Comparison of ENCODE assay signal across 1 cellular context in genomic region chr6:158042245-158042798, GRCh38.
TF ChIP-seq lines count a peak whose summit lies in the region.

No MANE protein-coding gene starts in this region.

TF ChIP-seq in K562, 482 proteins besides CTCF, POLR2A, EP300 and RAD21 (continued from another document and continues in another):
- TF ChIP-seq HBP1 (CRISPR knock-in tag; IDR thresholded peaks at IDR 0.05) (0 out of 2 replicates have a peak, but pooled peaks have one; percentile 63), NRF1 (conservative IDR thresholded peaks at IDR 0.05 in 1 of 2, IDR thresholded peaks at IDR 0.05 in 1 of 2) (peak; percentile 87 to 89), ZNF41 (CRISPR knock-in tag; conservative IDR thresholded peaks at IDR 0.05) (0 out of 2 replicates have a peak, but pooled peaks have one; percentile 4), LCOR (CRISPR knock-in tag; IDR thresholded peaks at IDR 0.05) (peak; percentile 57; the same call in 1 of the 2 replicates), ZNF830 (CRISPR knock-in tag; IDR thresholded peaks at IDR 0.05) (no peak), ARHGAP35 (IDR thresholded peaks at IDR 0.05; ENCODE audit: partially characterized antibody) (no peak), POLR2H (tag; IDR thresholded peaks at IDR 0.05; ENCODE audit: low read depth) (no peak), CXXC5 (CRISPR knock-in tag; IDR thresholded peaks at IDR 0.05) (peak; percentile 94), ZNF644 (tag; IDR thresholded peaks at IDR 0.05; ENCODE audit: low read depth) (peak; percentile 64; the same call in 1 of the 2 replicates), SNIP1 (IDR thresholded peaks at IDR 0.05; ENCODE audit: low read depth) (no peak), MITF (IDR thresholded peaks at IDR 0.05) (peak; percentile 52; the same call in 1 of the 2 replicates), ZBTB17 (CRISPR knock-in tag; IDR thresholded peaks at IDR 0.05) (peak; percentile 90), FOSL1 (tag; conservative IDR thresholded peaks at IDR 0.05) (peak; percentile 96), ZBTB9 (CRISPR knock-in tag; IDR thresholded peaks at IDR 0.05) (0 out of 2 replicates have a peak, but pooled peaks have one; percentile 19), DPF2 (IDR thresholded peaks at IDR 0.05) (peak; percentile 80), ZNF124 (CRISPR knock-in tag; IDR thresholded peaks at IDR 0.05) (no peak), HMGN3 (IDR thresholded peaks at IDR 0.05; ENCODE audit: borderline replicate concordance, extremely low read depth, insufficient read length, low read depth, low read length) (peak; percentile 89), MAFG (tag; conservative IDR thresholded peaks at IDR 0.05) (no peak), ZNF766 (CRISPR knock-in tag; conservative IDR thresholded peaks at IDR 0.05) (peak; percentile 74; the same call in 1 of the 2 replicates), ZNF583 (CRISPR knock-in tag; IDR thresholded peaks at IDR 0.05) (peak; percentile 85), POLR2AphosphoS5 (IDR thresholded peaks at IDR 0.05; ENCODE audit: control insufficient read depth, insufficient read depth, low read depth, low read length) (no peak), BCLAF1 (IDR thresholded peaks at IDR 0.05; ENCODE audit: borderline replicate concordance in 1 of 2, control insufficient read depth in 1 of 2, low read depth in 2 of 2, low read length in 1 of 2) (no peak), E2F5 (CRISPR knock-in tag; IDR thresholded peaks at IDR 0.05) (peak; percentile 40; the same call in 1 of the 2 replicates), LEF1 (IDR thresholded peaks at IDR 0.05) (no peak), KAT2B (IDR thresholded peaks at IDR 0.05; ENCODE audit: low read depth, low read length) (no peak), NBN (IDR thresholded peaks at IDR 0.05; ENCODE audit: low read depth) (peak; percentile 38; the same call in 1 of the 2 replicates), CREM (IDR thresholded peaks at IDR 0.05; ENCODE audit: low read depth) (peak; percentile 79), CEBPG (CRISPR knock-in tag; IDR thresholded peaks at IDR 0.05) (no peak), CEBPG (tag; conservative IDR thresholded peaks at IDR 0.05 in 1 of 2, IDR thresholded peaks at IDR 0.05 in 1 of 2) (no peak), BMI1 (IDR thresholded peaks at IDR 0.05; ENCODE audit: low read length) (no peak), GATA2 (CRISPR knock-in tag; IDR thresholded peaks at IDR 0.05) (peak; percentile 67; the same call in 1 of the 2 replicates)
- TF ChIP-seq, protein P1, sequence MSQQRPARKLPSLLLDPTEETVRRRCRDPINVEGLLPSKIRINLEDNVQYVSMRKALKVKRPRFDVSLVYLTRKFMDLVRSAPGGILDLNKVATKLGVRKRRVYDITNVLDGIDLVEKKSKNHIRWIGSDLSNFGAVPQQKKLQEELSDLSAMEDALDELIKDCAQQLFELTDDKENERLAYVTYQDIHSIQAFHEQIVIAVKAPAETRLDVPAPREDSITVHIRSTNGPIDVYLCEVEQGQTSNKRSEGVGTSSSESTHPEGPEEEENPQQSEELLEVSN (IDR thresholded peaks at IDR 0.05; ENCODE audit: borderline replicate concordance in 1 of 2, extremely low read depth in 1 of 2, insufficient read depth in 1 of 2, insufficient read length in 1 of 2, low read depth in 1 of 2, low read length in 1 of 2, poor library complexity in 1 of 2, severe bottlenecking in 1 of 2) = peak in 1 of 2 experiments; percentile 9
- TF ChIP-seq, protein P2, sequence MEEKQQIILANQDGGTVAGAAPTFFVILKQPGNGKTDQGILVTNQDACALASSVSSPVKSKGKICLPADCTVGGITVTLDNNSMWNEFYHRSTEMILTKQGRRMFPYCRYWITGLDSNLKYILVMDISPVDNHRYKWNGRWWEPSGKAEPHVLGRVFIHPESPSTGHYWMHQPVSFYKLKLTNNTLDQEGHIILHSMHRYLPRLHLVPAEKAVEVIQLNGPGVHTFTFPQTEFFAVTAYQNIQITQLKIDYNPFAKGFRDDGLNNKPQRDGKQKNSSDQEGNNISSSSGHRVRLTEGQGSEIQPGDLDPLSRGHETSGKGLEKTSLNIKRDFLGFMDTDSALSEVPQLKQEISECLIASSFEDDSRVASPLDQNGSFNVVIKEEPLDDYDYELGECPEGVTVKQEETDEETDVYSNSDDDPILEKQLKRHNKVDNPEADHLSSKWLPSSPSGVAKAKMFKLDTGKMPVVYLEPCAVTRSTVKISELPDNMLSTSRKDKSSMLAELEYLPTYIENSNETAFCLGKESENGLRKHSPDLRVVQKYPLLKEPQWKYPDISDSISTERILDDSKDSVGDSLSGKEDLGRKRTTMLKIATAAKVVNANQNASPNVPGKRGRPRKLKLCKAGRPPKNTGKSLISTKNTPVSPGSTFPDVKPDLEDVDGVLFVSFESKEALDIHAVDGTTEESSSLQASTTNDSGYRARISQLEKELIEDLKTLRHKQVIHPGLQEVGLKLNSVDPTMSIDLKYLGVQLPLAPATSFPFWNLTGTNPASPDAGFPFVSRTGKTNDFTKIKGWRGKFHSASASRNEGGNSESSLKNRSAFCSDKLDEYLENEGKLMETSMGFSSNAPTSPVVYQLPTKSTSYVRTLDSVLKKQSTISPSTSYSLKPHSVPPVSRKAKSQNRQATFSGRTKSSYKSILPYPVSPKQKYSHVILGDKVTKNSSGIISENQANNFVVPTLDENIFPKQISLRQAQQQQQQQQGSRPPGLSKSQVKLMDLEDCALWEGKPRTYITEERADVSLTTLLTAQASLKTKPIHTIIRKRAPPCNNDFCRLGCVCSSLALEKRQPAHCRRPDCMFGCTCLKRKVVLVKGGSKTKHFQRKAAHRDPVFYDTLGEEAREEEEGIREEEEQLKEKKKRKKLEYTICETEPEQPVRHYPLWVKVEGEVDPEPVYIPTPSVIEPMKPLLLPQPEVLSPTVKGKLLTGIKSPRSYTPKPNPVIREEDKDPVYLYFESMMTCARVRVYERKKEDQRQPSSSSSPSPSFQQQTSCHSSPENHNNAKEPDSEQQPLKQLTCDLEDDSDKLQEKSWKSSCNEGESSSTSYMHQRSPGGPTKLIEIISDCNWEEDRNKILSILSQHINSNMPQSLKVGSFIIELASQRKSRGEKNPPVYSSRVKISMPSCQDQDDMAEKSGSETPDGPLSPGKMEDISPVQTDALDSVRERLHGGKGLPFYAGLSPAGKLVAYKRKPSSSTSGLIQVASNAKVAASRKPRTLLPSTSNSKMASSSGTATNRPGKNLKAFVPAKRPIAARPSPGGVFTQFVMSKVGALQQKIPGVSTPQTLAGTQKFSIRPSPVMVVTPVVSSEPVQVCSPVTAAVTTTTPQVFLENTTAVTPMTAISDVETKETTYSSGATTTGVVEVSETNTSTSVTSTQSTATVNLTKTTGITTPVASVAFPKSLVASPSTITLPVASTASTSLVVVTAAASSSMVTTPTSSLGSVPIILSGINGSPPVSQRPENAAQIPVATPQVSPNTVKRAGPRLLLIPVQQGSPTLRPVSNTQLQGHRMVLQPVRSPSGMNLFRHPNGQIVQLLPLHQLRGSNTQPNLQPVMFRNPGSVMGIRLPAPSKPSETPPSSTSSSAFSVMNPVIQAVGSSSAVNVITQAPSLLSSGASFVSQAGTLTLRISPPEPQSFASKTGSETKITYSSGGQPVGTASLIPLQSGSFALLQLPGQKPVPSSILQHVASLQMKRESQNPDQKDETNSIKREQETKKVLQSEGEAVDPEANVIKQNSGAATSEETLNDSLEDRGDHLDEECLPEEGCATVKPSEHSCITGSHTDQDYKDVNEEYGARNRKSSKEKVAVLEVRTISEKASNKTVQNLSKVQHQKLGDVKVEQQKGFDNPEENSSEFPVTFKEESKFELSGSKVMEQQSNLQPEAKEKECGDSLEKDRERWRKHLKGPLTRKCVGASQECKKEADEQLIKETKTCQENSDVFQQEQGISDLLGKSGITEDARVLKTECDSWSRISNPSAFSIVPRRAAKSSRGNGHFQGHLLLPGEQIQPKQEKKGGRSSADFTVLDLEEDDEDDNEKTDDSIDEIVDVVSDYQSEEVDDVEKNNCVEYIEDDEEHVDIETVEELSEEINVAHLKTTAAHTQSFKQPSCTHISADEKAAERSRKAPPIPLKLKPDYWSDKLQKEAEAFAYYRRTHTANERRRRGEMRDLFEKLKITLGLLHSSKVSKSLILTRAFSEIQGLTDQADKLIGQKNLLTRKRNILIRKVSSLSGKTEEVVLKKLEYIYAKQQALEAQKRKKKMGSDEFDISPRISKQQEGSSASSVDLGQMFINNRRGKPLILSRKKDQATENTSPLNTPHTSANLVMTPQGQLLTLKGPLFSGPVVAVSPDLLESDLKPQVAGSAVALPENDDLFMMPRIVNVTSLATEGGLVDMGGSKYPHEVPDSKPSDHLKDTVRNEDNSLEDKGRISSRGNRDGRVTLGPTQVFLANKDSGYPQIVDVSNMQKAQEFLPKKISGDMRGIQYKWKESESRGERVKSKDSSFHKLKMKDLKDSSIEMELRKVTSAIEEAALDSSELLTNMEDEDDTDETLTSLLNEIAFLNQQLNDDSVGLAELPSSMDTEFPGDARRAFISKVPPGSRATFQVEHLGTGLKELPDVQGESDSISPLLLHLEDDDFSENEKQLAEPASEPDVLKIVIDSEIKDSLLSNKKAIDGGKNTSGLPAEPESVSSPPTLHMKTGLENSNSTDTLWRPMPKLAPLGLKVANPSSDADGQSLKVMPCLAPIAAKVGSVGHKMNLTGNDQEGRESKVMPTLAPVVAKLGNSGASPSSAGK (IDR thresholded peaks at IDR 0.05) = peak; percentile 36
